8 cellular contexts compared by ENCODE assay signal in genomic region chr19:46715620-46716012, GRCh38. TPM values are rescaled to one million over a fixed set of nuclear protein-coding genes. Genes with fewer than 3 reads are reported as not detected.
DNase-seq lines count a peak whose midpoint lies in the region; ATAC-seq and TF ChIP-seq lines count a peak whose summit lies in the region.

No MANE protein-coding gene starts in this region.

- H3K4me1 ChIP-seq in duodenal mucosa (ENCODE audit: control insufficient read depth in 1 of 2, insufficient read depth in 2 of 2, low read length in 2 of 2) = peaks cover 18 to 34% of the 10 kb centered on the region in 2 donors
- H3K4me1 ChIP-seq in naive thymus-derived CD4-positive, alpha-beta T cell (ENCODE audit: control insufficient read depth in 2 of 2, insufficient read depth in 2 of 2, low read length in 2 of 2) = peaks cover 29% of the 10 kb centered on the region in 2 donors

- DNase-seq in BJ (ENCODE audit: low read depth) (no peak), LNCaP clone FGC (ENCODE audit: low read depth) (no peak), amniotic stem cell (lab: John Stamatoyannopoulos, UW) (no peak), foreskin melanocyte (no peak)
- DNase-seq in naive thymus-derived CD4-positive, alpha-beta T cell = no peak

- peak overlapping the region; percentile 72 to 95 for H3K9ac ChIP-seq in duodenal mucosa (ENCODE audit: low read depth in 1 of 2, low read length in 2 of 2)

- POLR2A ChIA-PET in BJ (lab: Charles Lee) = no interaction called here
- POLR2A ChIA-PET in naive thymus-derived CD4-positive, alpha-beta T cell (lab: Charles Lee) = interaction anchor here (0.7 to 3.4 kb wide), 8 partner anchors 12 to 103 kb away, joined by 3 to 18 read pairs (median 4); no protein-coding TSS in a partner anchor

- intact Hi-C loops in naive thymus-derived CD4-positive, alpha-beta T cell (cut with micrococcal nuclease) = loop anchor here (1.0 to 10.0 kb wide), 7 partner anchors 71 to 769 kb away; partner anchors contain the start of genes BBC3 (in 1 of the 2), INAFM1 (in 1 of the 2), KPTN (in 1 of the 2) and ZC3H4 (in 1 of the 2)

- peaks cover 8% of the 10 kb centered on the region for H3K36me3 ChIP-seq in BJ (ENCODE audit: control insufficient read depth, insufficient read depth, low read length)
- peaks cover 0 to 13% of the 10 kb centered on the region in 2 donors for H3K36me3 ChIP-seq in duodenal mucosa (ENCODE audit: control insufficient read depth in 1 of 2, insufficient read depth in 2 of 2, low read length in 2 of 2)
- H3K36me3 ChIP-seq in naive thymus-derived CD4-positive, alpha-beta T cell (ENCODE audit: control insufficient read depth in 2 of 3, insufficient read depth in 3 of 3, low read length in 3 of 3) = peaks cover 0 to 32% (median 4%) of the 10 kb centered on the region in 3 experiments

- H3K27me3 ChIP-seq in BJ (ENCODE audit: control insufficient read depth, insufficient read depth, low read length) (no peaks in the 10 kb centered on the region), duodenal mucosa (ENCODE audit: control insufficient read depth in 1 of 2, insufficient read depth in 2 of 2, low read length in 2 of 2) (no peaks in the 10 kb centered on the region)
- no peaks in the 10 kb centered on the region for H3K27me3 ChIP-seq in naive thymus-derived CD4-positive, alpha-beta T cell (ENCODE audit: control insufficient read depth in 2 of 2, insufficient read depth in 2 of 2, low read length in 2 of 2)

- CTCF ChIA-PET in BJ (lab: Yijun Ruan, JAX) = interaction anchor here (0.7 to 4.5 kb wide), 6 partner anchors 11 to 186 kb away, joined by 3 to 60 read pairs (median 4); no protein-coding TSS in a partner anchor
- CTCF ChIA-PET in naive thymus-derived CD4-positive, alpha-beta T cell (lab: Charles Lee) = interaction anchor here (3.7 kb wide), 1 partner anchor 12 kb away, joined by 22 read pairs; no protein-coding TSS in a partner anchor

- TF ChIP-seq CTCF in BJ (IDR thresholded peaks at IDR 0.05; ENCODE audit: insufficient read depth, low read depth, low read length) (no peak), LNCaP clone FGC (IDR thresholded peaks at IDR 0.05; ENCODE audit: control insufficient read depth, extremely low read depth, insufficient read depth) (no peak)

- peak overlapping the region; percentile 89 for H3K4me3 ChIP-seq in BJ (ENCODE audit: low read depth, low read length)
- H3K4me3 ChIP-seq in LNCaP clone FGC (ENCODE audit: low read depth, low read length) = peak overlapping the region; percentile 67
- H3K4me3 ChIP-seq in duodenal mucosa (ENCODE audit: low read depth in 1 of 2, low read length in 2 of 2) = peak overlapping the region; percentile 87 to 92
- peak overlapping the region; percentile 97 for H3K4me3 ChIP-seq in naive thymus-derived CD4-positive, alpha-beta T cell (ENCODE audit: low read length)

- H3K27ac Mint-ChIP-seq in naive thymus-derived CD4-positive, alpha-beta T cell = peak overlapping the region; percentile 93 to 99 (median 97)

- peaks cover 0 to 32% (median 0%) of the 10 kb centered on the region in 5 donors for H3K36me3 Mint-ChIP-seq in naive thymus-derived CD4-positive, alpha-beta T cell

- peaks cover 26 to 59% (median 48%) of the 10 kb centered on the region in 7 donors for H3K4me1 Mint-ChIP-seq in naive thymus-derived CD4-positive, alpha-beta T cell

- H3K27ac ChIP-seq in duodenal mucosa (ENCODE audit: low read depth, low read length) = peak overlapping the region; percentile 39
- peak overlapping the region; percentile 98 for H3K27ac ChIP-seq in naive thymus-derived CD4-positive, alpha-beta T cell (ENCODE audit: low read depth, low read length)

- no peak for ATAC-seq in naive thymus-derived CD4-positive, alpha-beta T cell
- ATAC-seq in HG03097 (IDR thresholded peaks at IDR 0.05; ENCODE audit: low FRiP score, unreplicated experiment) = no peak
- ATAC-seq in HG03469 (IDR thresholded peaks at IDR 0.05; ENCODE audit: unreplicated experiment) = no peak

- no peaks in the 10 kb centered on the region for H3K27me3 Mint-ChIP-seq in naive thymus-derived CD4-positive, alpha-beta T cell

- no peaks in the 10 kb centered on the region for H3K9me3 Mint-ChIP-seq in naive thymus-derived CD4-positive, alpha-beta T cell

- no peaks in the 10 kb centered on the region for H3K9me3 ChIP-seq in duodenal mucosa (ENCODE audit: control insufficient read depth in 1 of 2, low read length in 2 of 2)
- H3K9me3 ChIP-seq in naive thymus-derived CD4-positive, alpha-beta T cell (ENCODE audit: control insufficient read depth in 2 of 3, low read length in 3 of 3) = no peaks in the 10 kb centered on the region

- H3K4me3 Mint-ChIP-seq in naive thymus-derived CD4-positive, alpha-beta T cell = peak overlapping the region; percentile 89 to 98 (median 95)

RNA-seq across cellular contexts. Expression of gene PRKD2, which starts 1.3 kb away (rescaled TPM):
- polyA plus RNA-seq in BJ (2011; rRNA removed) = 11.4 and 19.4 TPM in 2 replicates
- polyA minus RNA-seq in BJ (2011; rRNA and poly(A)+ RNA removed) = 16.8 and 22.1 TPM in 2 replicates
- total RNA-seq in naive thymus-derived CD4-positive, alpha-beta T cell = 100 to 1,000 TPM; 120 to 181 (median 123) TPM
- polyA plus RNA-seq in naive thymus-derived CD4-positive, alpha-beta T cell = 100 to 1,000 TPM in 1 of 2 donors, 10 to 100 TPM in 1; 39.5 to 105 TPM

RNA-seq across cellular contexts. Expression of gene FKRP, which starts 30.2 kb away (rescaled TPM):
- 12.6 and 15.1 TPM in 2 replicates for polyA plus RNA-seq in BJ (2011; rRNA removed)
- 4.5 and 5.4 TPM in 2 replicates for polyA minus RNA-seq in BJ (2011; rRNA and poly(A)+ RNA removed)
- 10 to 100 TPM; 17.5 to 29.8 (median 21.2) TPM for total RNA-seq in naive thymus-derived CD4-positive, alpha-beta T cell
- 1 to 10 TPM; 1.8 to 6.8 TPM for polyA plus RNA-seq in naive thymus-derived CD4-positive, alpha-beta T cell

RNA-seq across cellular contexts. Expression of gene STRN4, which starts 30.6 kb away (rescaled TPM):
- polyA plus RNA-seq in BJ (2011; rRNA removed) = 40.5 and 78.6 TPM in 2 replicates
- polyA minus RNA-seq in BJ (2011; rRNA and poly(A)+ RNA removed) = 57.7 and 65.0 TPM in 2 replicates
- 100 to 1,000 TPM in 2 of 5 experiments, 10 to 100 TPM in 3; 81.3 to 120 (median 90.4) TPM for total RNA-seq in naive thymus-derived CD4-positive, alpha-beta T cell
- 10 to 100 TPM; 16.2 to 30.9 TPM for polyA plus RNA-seq in naive thymus-derived CD4-positive, alpha-beta T cell

RNA-seq across cellular contexts. Expression of gene DACT3, which starts 54.6 kb away (rescaled TPM):
- polyA plus RNA-seq in BJ (2011; rRNA removed) = 6.2 and 7.1 TPM in 2 replicates
- 4.1 and 5.5 TPM in 2 replicates for polyA minus RNA-seq in BJ (2011; rRNA and poly(A)+ RNA removed)
- 1 to 10 TPM in 1 of 5 experiments, under 1 TPM in 3, not detected in 1; 0.11 to 1.3 (median 0.34) TPM for total RNA-seq in naive thymus-derived CD4-positive, alpha-beta T cell
- polyA plus RNA-seq in naive thymus-derived CD4-positive, alpha-beta T cell = under 1 TPM in 1 of 2 donors, not detected in 1; 0.07 TPM
